In the genomic region with DNA sequence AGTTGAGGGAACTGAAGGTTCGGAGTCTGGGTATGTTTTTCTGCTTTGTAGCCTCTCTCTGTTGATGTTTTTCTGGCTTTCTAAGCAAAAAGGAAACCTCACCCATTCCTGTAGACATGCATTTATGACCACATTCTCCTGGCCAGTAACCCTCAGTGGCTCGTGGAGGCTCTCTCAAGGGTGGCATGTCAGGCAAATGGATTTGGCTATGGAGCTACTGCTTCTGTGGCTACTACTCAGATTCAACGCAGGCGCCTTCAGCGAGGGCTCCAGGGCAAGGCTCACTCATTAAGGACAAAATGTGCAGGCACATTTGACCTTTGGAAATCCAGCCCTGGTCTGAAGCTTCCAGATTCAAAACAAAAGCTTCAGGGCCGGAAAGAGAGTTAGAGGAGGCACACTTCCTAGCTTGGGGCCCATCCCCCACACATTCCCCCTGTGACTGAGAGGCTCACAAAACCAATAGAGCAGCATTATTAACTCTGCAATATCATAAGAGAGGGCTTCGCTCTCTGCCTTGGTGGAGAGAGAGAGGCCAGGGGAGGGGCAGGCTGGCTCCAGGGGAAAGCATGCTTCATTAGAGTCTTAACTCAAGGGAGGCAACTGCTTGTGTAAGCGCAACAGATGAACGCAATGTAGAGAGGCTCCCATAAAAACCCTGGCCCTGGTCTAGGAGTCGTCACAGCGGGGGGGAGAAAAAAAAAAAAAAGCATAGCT, we compare ENCODE assay signal across 8 cellular contexts. TPM values are rescaled to one million over a fixed set of nuclear protein-coding genes. Genes with fewer than 3 reads are reported as not detected.
DNase-seq lines count a peak whose midpoint lies in the region; ATAC-seq, FAIRE-seq and TF ChIP-seq lines count a peak whose summit lies in the region.

No MANE protein-coding gene starts in this region.

- no peaks in the 10 kb centered on the region for H3K9me3 Mint-ChIP-seq in activated naive CD8-positive, alpha-beta T cell treated with anti-CD3 and anti-CD28 coated beads, Interleukin-2, amount 50 U/mL, for 24 hours

- FAIRE-seq in GM12892 (lab: Jason Lieb, UNC): peak; percentile 91

- in situ Hi-C loops in GM13977 (cut with MboI; ENCODE audit: low pct_unique_long_range_greater_than_20kb, low sequenced_read_pairs, unreplicated experiment): no loop called here

- no peaks in the 10 kb centered on the region for H3K27me3 Mint-ChIP-seq in activated naive CD8-positive, alpha-beta T cell treated with anti-CD3 and anti-CD28 coated beads, Interleukin-2, amount 50 U/mL, for 24 hours

- TF ChIP-seq CTCF in Peyer's patch (IDR thresholded peaks at IDR 0.05) (no peak), right atrium auricular region (IDR thresholded peaks at IDR 0.05) (no peak), GM13977 (IDR thresholded peaks at IDR 0.05; ENCODE audit: extremely low read depth, insufficient read depth, missing control alignments) (no peak)

- ATAC-seq in HG03060 (IDR thresholded peaks at IDR 0.05; ENCODE audit: low read depth, unreplicated experiment): peak; percentile 36
- peak; percentile 79 for ATAC-seq in activated naive CD8-positive, alpha-beta T cell treated with anti-CD3 and anti-CD28 coated beads, Interleukin-2, amount 50 U/mL, for 24 hours

- H3K4me3 ChIP-seq in Peyer's patch: peak overlapping the region in 3 of 4 donors; percentile 6 to 33 (median 15)
- H3K4me3 ChIP-seq in right atrium auricular region: peak overlapping the region in 1 of 2 donors; percentile 16

- H3K27ac ChIP-seq in Peyer's patch: peak overlapping the region; percentile 73 to 87 (median 80)
- peak overlapping the region; percentile 78 to 88 for H3K27ac ChIP-seq in right atrium auricular region

- H3K4me1 ChIP-seq in Peyer's patch (peaks cover 0 to 17% (median 9%) of the 10 kb centered on the region in 4 donors), right atrium auricular region (peaks cover 0 to 95% of the 10 kb centered on the region in 2 donors)

- peak overlapping the region; percentile 78 for H3K4me3 Mint-ChIP-seq in activated naive CD8-positive, alpha-beta T cell treated with anti-CD3 and anti-CD28 coated beads, Interleukin-2, amount 50 U/mL, for 24 hours

- H3K27me3 ChIP-seq in Peyer's patch (no peaks in the 10 kb centered on the region), right atrium auricular region (no peaks in the 10 kb centered on the region)

- no peak for DNase-seq in GM12892 (ENCODE audit: insufficient read length)
- DNase-seq in Peyer's patch: peak; percentile 53 to 82 (median 79)
- DNase-seq in activated naive CD8-positive, alpha-beta T cell treated with anti-CD3 and anti-CD28 coated beads, Interleukin-2, amount 50 U/mL, for 24 hours: peak; percentile 67
- peak; percentile 94 for DNase-seq in right atrium auricular region (ENCODE audit: low spot score)
- peak; percentile 87 for DNase-seq in renal cortical epithelial cell (ENCODE audit: low read depth)
- DNase-seq in GM13977 (ENCODE audit: low spot score): no peak
- no peak for DNase-seq in NCI-H128 (lab: John Stamatoyannopoulos, UW; ENCODE audit: unreplicated experiment)

- no peaks in the 10 kb centered on the region for H3K36me3 ChIP-seq in Peyer's patch
- peaks cover 9% of the 10 kb centered on the region for H3K36me3 ChIP-seq in right atrium auricular region

- TF ChIP-seq POLR2A in GM12892 (IDR thresholded peaks at IDR 0.05; ENCODE audit: low read depth, low read length): 0 out of 2 replicates have a peak, but pooled peaks have one; percentile 23
- TF ChIP-seq POLR2A in Peyer's patch (IDR thresholded peaks at IDR 0.05): no peak

- peak overlapping the region; percentile 92 for H3K27ac Mint-ChIP-seq in activated naive CD8-positive, alpha-beta T cell treated with anti-CD3 and anti-CD28 coated beads, Interleukin-2, amount 50 U/mL, for 24 hours

- peaks cover 63% of the 10 kb centered on the region for H3K4me1 Mint-ChIP-seq in activated naive CD8-positive, alpha-beta T cell treated with anti-CD3 and anti-CD28 coated beads, Interleukin-2, amount 50 U/mL, for 24 hours

- H3K36me3 Mint-ChIP-seq in activated naive CD8-positive, alpha-beta T cell treated with anti-CD3 and anti-CD28 coated beads, Interleukin-2, amount 50 U/mL, for 24 hours (ENCODE audit: low read depth): peaks cover 1% of the 10 kb centered on the region

- H3K9me3 ChIP-seq in Peyer's patch (no peaks in the 10 kb centered on the region), right atrium auricular region (no peaks in the 10 kb centered on the region)

RNA-seq across cellular contexts. Expression of a gene that starts 22.1 kb away (rescaled TPM):
- polyA plus RNA-seq in GM12892 (2012; ENCODE audit: missing spikeins): 13.5 TPM
- total RNA-seq in Peyer's patch (10 to 100 TPM; 22.5 to 63.5 (median 37.1) TPM), right atrium auricular region (10 to 100 TPM; 13.5 to 29.9 TPM), renal cortical epithelial cell (16.8 and 31.5 TPM in 2 replicates)

Comparison
In these comparisons a context has a peak if more than half of its experiments do, and no peak if none do; other contexts are left out.
1. DNase-seq: peak in Peyer's patch (3 of 3), activated naive CD8-positive, alpha-beta T cell treated with anti-CD3 and anti-CD28 coated beads, Interleukin-2, amount 50 U/mL, for 24 hours (single experiment), right atrium auricular region (single experiment) and renal cortical epithelial cell (single experiment); none in GM12892 (single experiment), GM13977 (single experiment) and NCI-H128 (single experiment).